ENCODE assay signal across 20 cellular contexts in the genomic region with DNA sequence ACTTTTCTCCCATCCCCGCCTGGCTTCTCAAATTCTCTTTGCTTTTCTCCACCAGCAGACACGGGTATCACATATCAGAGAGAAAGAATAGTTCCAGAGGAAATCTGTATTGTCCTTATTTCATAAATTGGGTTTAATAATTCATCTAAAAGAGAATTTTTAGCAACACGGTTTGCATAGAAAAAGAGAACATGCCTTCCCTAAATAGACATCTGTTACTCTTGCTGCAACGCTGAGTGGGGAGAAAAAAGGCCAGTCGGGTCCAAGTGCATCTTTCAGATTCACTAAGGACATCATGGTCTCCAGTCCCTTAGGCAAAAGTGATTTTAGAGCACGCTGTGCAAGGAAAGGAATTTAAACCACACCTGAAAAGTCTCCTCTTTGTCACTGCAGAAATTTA.
DNase-seq lines count a peak whose midpoint lies in the region; ATAC-seq and TF ChIP-seq lines count a peak whose summit lies in the region.
"Had no signal": no experiment of that assay in that cellular context is flagged by ENCODE, and none has a peak within 500 bp of the region (broad histone marks: within the 10 kb centered on the region; RNA-seq: fewer than 3 reads in every experiment).

No MANE protein-coding gene starts in this region.

- H3K4me1 ChIP-seq in OCI-LY7 (ENCODE audit: insufficient read depth, low read length, poor library complexity, severe bottlenecking), result peaks cover 67% of the 10 kb centered on the region
- H3K4me1 ChIP-seq: breast epithelium had no signal

- CTCF ChIA-PET in OCI-LY7 (lab: Charles Lee; ENCODE audit: unreplicated experiment), result no interaction called here

- peak overlapping the region; percentile 97 for H3K27ac ChIP-seq in OCI-LY7 (ENCODE audit: low read depth, low read length, poor library complexity, severe bottlenecking)
- H3K27ac ChIP-seq: GM23248, KMS-11, stomach, upper lobe of left lung had no signal

- no peaks in the 10 kb centered on the region for H3K36me3 Mint-ChIP-seq in neural crest cell (ENCODE audit: low read depth)
- H3K36me3 Mint-ChIP-seq: CD8-positive, alpha-beta memory T cell had no signal

- no peaks in the 10 kb centered on the region; the same call in 1 of the 2 replicates for H3K9me3 ChIP-seq in OCI-LY7 (ENCODE audit: low read length)
- H3K9me3 ChIP-seq: breast epithelium, stomach, upper lobe of left lung had no signal

- no peak overlapping the region for H3K27ac Mint-ChIP-seq in neural crest cell (ENCODE audit: unreplicated experiment)
- H3K27ac Mint-ChIP-seq: activated CD4-positive, alpha-beta T cell treated with anti-CD3 and anti-CD28 coated beads, Interleukin-2, amount 10 ng/mL, durations not matched to agents 7 days and 5 days; CD8-positive, alpha-beta memory T cell had no signal

- no TSS peak for BruUV-seq in OCI-LY7 (replicated peaks; lab: Mats Ljungman, UMichigan)

- intact Hi-C loops in OCI-LY7 (cut with micrococcal nuclease; ENCODE audit: unreplicated experiment), result loop anchor here (1.0 to 5.0 kb wide), 2 partner anchors 107 to 155 kb away; no protein-coding TSS in a partner anchor

- H3K36me3 ChIP-seq in OCI-LY7 (ENCODE audit: insufficient read depth, low read length), result no peaks in the 10 kb centered on the region
- H3K36me3 ChIP-seq: breast epithelium, stomach, upper lobe of left lung had no signal

- POLR2A ChIA-PET in OCI-LY7 (lab: Charles Lee), result interaction anchor here (0.5 to 1.0 kb wide), 5 partner anchors 15 to 28 kb away, joined by 3 to 5 read pairs (median 3); no protein-coding TSS in a partner anchor

- DNase-seq in OCI-LY7 (ENCODE audit: low spot score) (peak; percentile 72), neural crest cell (ENCODE audit: low read depth, low spot score) (no peak), COLO668 (lab: John Stamatoyannopoulos, UW; ENCODE audit: unreplicated experiment) (no peak)
- DNase-seq in stimulated activated naive CD4-positive, alpha-beta T cell treated with Interleukin-2 at 50 U/mL for 16 hours (lab: John Stamatoyannopoulos, UW), result no peak
- DNase-seq in activated T-cell treated with anti-CD3 and anti-CD28 coated beads, Interleukin-2, amount 50 U/mL, for 48 hours, result no peak
- DNase-seq: activated CD4-positive, alpha-beta T cell treated with anti-CD3 and anti-CD28 coated beads, Interleukin-2, amount 10 ng/mL, durations not matched to agents 7 days and 5 days; activated gamma-delta T cell; CD8-positive, alpha-beta memory T cell; cortex of kidney; GM23248; stimulated activated CD4-positive, alpha-beta T cell treated with anti-CD3 and anti-CD28 coated beads, Interleukin-4, amount 100 ng/mL, for 1 hour; stomach; upper lobe of left lung had no signal

- TF ChIP-seq CTCF in OCI-LY7 (conservative IDR thresholded peaks at IDR 0.05; ENCODE audit: low read length) (no peak), neural crest cell (conservative IDR thresholded peaks at IDR 0.05) (no peak)

- H4K20me1 ChIP-seq in OCI-LY7 (ENCODE audit: insufficient read depth, low read length), result no peaks in the 10 kb centered on the region

- peak overlapping the region; percentile 67 for H3K4me2 ChIP-seq in OCI-LY7 (ENCODE audit: low read length)
- H3K4me2 ChIP-seq: KMS-11, smooth muscle cell had no signal

- peaks cover 35% of the 10 kb centered on the region for H3K4me1 Mint-ChIP-seq in neural crest cell

- H3K4me3 ChIP-seq in OCI-LY7 (ENCODE audit: low read depth, low read length, poor library complexity, severe bottlenecking), result peak overlapping the region; percentile 60
- H3K4me3 ChIP-seq: breast epithelium, GM23248, smooth muscle cell, stomach, upper lobe of left lung had no signal

- peak; percentile 29 for ATAC-seq in GM18511 (IDR thresholded peaks at IDR 0.05; ENCODE audit: unreplicated experiment)
- ATAC-seq in HG02588 (IDR thresholded peaks at IDR 0.05; ENCODE audit: unreplicated experiment), result peak; percentile 26
- ATAC-seq in HG02571 (IDR thresholded peaks at IDR 0.05; ENCODE audit: unreplicated experiment), result no peak
- ATAC-seq: left lobe of liver had no signal

- H3K27me3 Mint-ChIP-seq in neural crest cell (ENCODE audit: low read depth), result peaks cover 20% of the 10 kb centered on the region

- H3K9me2 ChIP-seq in OCI-LY7 (ENCODE audit: insufficient read depth, low read length), result no peaks in the 10 kb centered on the region

- peak overlapping the region; percentile 76 for H3K4me3 Mint-ChIP-seq in neural crest cell
- H3K4me3 Mint-ChIP-seq: activated CD4-positive, alpha-beta T cell treated with anti-CD3 and anti-CD28 coated beads, Interleukin-2, amount 10 ng/mL, durations not matched to agents 7 days and 5 days had no signal

- H2AFZ ChIP-seq in OCI-LY7 (ENCODE audit: low read length), result peak overlapping the region; percentile 45; the same call in 1 of the 2 replicates
- H2AFZ ChIP-seq: GM23248 had no signal

- no peaks in the 10 kb centered on the region for H3K79me2 ChIP-seq in OCI-LY7 (ENCODE audit: insufficient read depth, low read depth, low read length)

- no peaks in the 10 kb centered on the region for H3K9me3 Mint-ChIP-seq in neural crest cell
- H3K9me3 Mint-ChIP-seq: activated CD4-positive, alpha-beta T cell treated with anti-CD3 and anti-CD28 coated beads, Interleukin-2, amount 10 ng/mL, durations not matched to agents 7 days and 5 days; CD8-positive, alpha-beta memory T cell had no signal
